21 cellular contexts compared by ENCODE assay signal in the genomic region with DNA sequence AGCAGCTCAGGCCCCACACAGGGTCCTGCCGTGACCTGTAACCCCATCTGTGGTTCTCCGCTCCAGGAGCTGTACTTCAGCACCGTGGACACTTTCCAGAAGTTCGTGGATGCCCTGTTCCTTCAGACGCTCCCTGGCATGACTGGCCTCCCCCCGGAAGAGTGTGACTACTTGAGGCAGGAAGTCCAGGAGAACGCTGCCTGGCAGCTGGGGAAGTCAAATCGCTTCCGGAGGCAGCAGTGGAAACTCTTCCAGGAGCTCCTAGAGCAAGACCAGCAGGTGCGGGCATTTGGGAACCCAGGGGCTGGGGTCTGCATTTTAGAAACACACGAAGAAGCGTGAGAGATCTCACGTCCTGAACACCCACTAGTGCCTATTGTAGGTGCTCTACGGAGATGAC.
DNase-seq lines count a peak whose midpoint lies in the region; ATAC-seq, FAIRE-seq and TF ChIP-seq lines count a peak whose summit lies in the region.
"Had no signal": no experiment of that assay in that cellular context is flagged by ENCODE, and none has a peak within 500 bp of the region (broad histone marks: within the 10 kb centered on the region; RNA-seq: fewer than 3 reads in every experiment).

No MANE protein-coding gene starts in this region.

- H3K4me1 Mint-ChIP-seq in neural progenitor cell = no peaks in the 10 kb centered on the region
- H3K4me1 Mint-ChIP-seq: CD4-positive, alpha-beta memory T cell had no signal

- WGBS in sigmoid colon, 2 donors = 76 to 84% methylated on average over 14 of the region's 14 CpGs

- H3K27ac ChIP-seq in right atrium auricular region = no peak overlapping the region
- H3K27ac ChIP-seq in kidney (ENCODE audit: low read depth in 2 of 2, low read length in 2 of 2) = no peak overlapping the region
- H3K27ac ChIP-seq in sigmoid colon = no peak overlapping the region
- no peak overlapping the region for H3K27ac ChIP-seq in neural progenitor cell
- H3K27ac ChIP-seq: SJCRH30 had no signal

- TF ChIP-seq EP300 in sigmoid colon (IDR thresholded peaks at IDR 0.05) = no peak

- H3K27me3 ChIP-seq in right atrium auricular region (no peaks in the 10 kb centered on the region), sigmoid colon (no peaks in the 10 kb centered on the region), neural progenitor cell (no peaks in the 10 kb centered on the region)
- H3K27me3 ChIP-seq: SJCRH30 had no signal

- peaks cover 34% of the 10 kb centered on the region for H3K36me3 Mint-ChIP-seq in neural progenitor cell
- H3K36me3 Mint-ChIP-seq: CD4-positive, alpha-beta memory T cell had no signal

- no peaks in the 10 kb centered on the region for H4K20me1 ChIP-seq in neural progenitor cell (ENCODE audit: low read depth)

- intact Hi-C loops in Right ventricle myocardium superior (cut with DNase I) = no loop called here
- intact Hi-C loops in kidney (cut with DNase I) = no loop called here
- intact Hi-C loops in sigmoid colon (cut with DNase I) = no loop called here

- H3K4me3 Mint-ChIP-seq in neural progenitor cell = no peak overlapping the region
- H3K4me3 Mint-ChIP-seq: CD4-positive, alpha-beta memory T cell; GM23338; HFFc6 had no signal

- no peak for TF ChIP-seq CTCF in right atrium auricular region (IDR thresholded peaks at IDR 0.05)
- TF ChIP-seq CTCF in kidney (IDR thresholded peaks at IDR 0.05; ENCODE audit: borderline replicate concordance, extremely low read depth, insufficient read depth) = no peak
- no peak for TF ChIP-seq CTCF in sigmoid colon (IDR thresholded peaks at IDR 0.05)
- no peak for TF ChIP-seq CTCF in neural progenitor cell (IDR thresholded peaks at IDR 0.05)

- FAIRE-seq in kidney (lab: Jason Lieb, UNC) = no peak
- FAIRE-seq: GM18507 had no signal

- peaks cover 8% of the 10 kb centered on the region for H3F3A ChIP-seq in neural progenitor cell (ENCODE audit: low read depth)

- H3K79me2 ChIP-seq in neural progenitor cell (ENCODE audit: low read depth) = no peaks in the 10 kb centered on the region

- peaks cover 7% of the 10 kb centered on the region for H3K27me3 Mint-ChIP-seq in neural progenitor cell (ENCODE audit: insufficient read depth, low read depth)

- H3K9ac ChIP-seq in kidney (ENCODE audit: low read length in 2 of 2) (no peak overlapping the region), neural progenitor cell (no peak overlapping the region)

- H3K4me3 ChIP-seq in right atrium auricular region (no peak overlapping the region), kidney (ENCODE audit: low read length in 2 of 2) (no peak overlapping the region), sigmoid colon (no peak overlapping the region), neural progenitor cell (no peak overlapping the region)
- H3K4me3 ChIP-seq: GM23338, HAP-1, SJCRH30 had no signal

- no peak overlapping the region for H3K4me2 ChIP-seq in neural progenitor cell
- H3K4me2 ChIP-seq: GM23338 had no signal

- H3K4me1 ChIP-seq in right atrium auricular region = no peaks in the 10 kb centered on the region
- H3K4me1 ChIP-seq in kidney (ENCODE audit: control insufficient read depth in 1 of 2, insufficient read depth in 1 of 2, low read depth in 1 of 2, low read length in 2 of 2) = peaks cover 3 to 7% of the 10 kb centered on the region in 2 donors
- no peaks in the 10 kb centered on the region for H3K4me1 ChIP-seq in sigmoid colon
- peaks cover 10% of the 10 kb centered on the region for H3K4me1 ChIP-seq in neural progenitor cell
- H3K4me1 ChIP-seq: HAP-1, SJCRH30 had no signal

- no peak overlapping the region for H2AFZ ChIP-seq in neural progenitor cell (replicated peaks)
- H2AFZ ChIP-seq: GM23338 had no signal

- no peak for TF ChIP-seq POLR2A in sigmoid colon (IDR thresholded peaks at IDR 0.05)

- H3K9me3 Mint-ChIP-seq in neural progenitor cell = no peaks in the 10 kb centered on the region
- H3K9me3 Mint-ChIP-seq: GM23338, HFFc6 had no signal

- H3K27ac Mint-ChIP-seq in neural progenitor cell = no peak overlapping the region
- H3K27ac Mint-ChIP-seq: GM23338 had no signal

- H3K36me3 ChIP-seq in right atrium auricular region = peaks cover 16% of the 10 kb centered on the region
- peaks cover 19 to 37% of the 10 kb centered on the region in 2 donors for H3K36me3 ChIP-seq in kidney (ENCODE audit: control insufficient read depth in 1 of 2, insufficient read depth in 2 of 2, low read length in 2 of 2)
- peaks cover 4 to 49% (median 18%) of the 10 kb centered on the region in 4 donors for H3K36me3 ChIP-seq in sigmoid colon
- no peaks in the 10 kb centered on the region for H3K36me3 ChIP-seq in neural progenitor cell

- H3K9me3 ChIP-seq in right atrium auricular region (no peaks in the 10 kb centered on the region), kidney (ENCODE audit: control insufficient read depth in 1 of 2, low read length in 2 of 2) (no peaks in the 10 kb centered on the region), sigmoid colon (no peaks in the 10 kb centered on the region), neural progenitor cell (ENCODE audit: low read depth) (no peaks in the 10 kb centered on the region)
- H3K9me3 ChIP-seq: HAP-1, SJCRH30 had no signal

- DNase-seq in right atrium auricular region (ENCODE audit: low spot score) (peak; percentile 36), Right ventricle myocardium superior (no peak), kidney (peak; percentile 30), sigmoid colon (peak; percentile 26), neural progenitor cell (ENCODE audit: low spot score) (no peak), NCI-H1694 treated with DMSO at 0.1 percent for 48 hours (lab: John Stamatoyannopoulos, UW) (no peak)
- DNase-seq: C1 segment of cervical spinal cord; CD4-positive, alpha-beta memory T cell; COR-L47; HFFc6; KBM-7; NCI-H1105 treated with DMSO at 0.1 percent for 48 hours; NCI-H146; NCI-H446; NCI-H524 treated with DMSO at 0.1 percent for 48 hours; PC-3; SJCRH30 had no signal

- no peak for ATAC-seq in Right ventricle myocardium superior (ENCODE audit: poor library complexity)
- ATAC-seq in GM21360 (IDR thresholded peaks at IDR 0.05; ENCODE audit: unreplicated experiment) = no peak
- ATAC-seq: GM23338, PC-3 had no signal

Comparison
In these comparisons a context has a peak if more than half of its experiments do, and no peak if none do; other contexts are left out.
1. DNase-seq: peak in right atrium auricular region (single experiment), kidney (single experiment) and sigmoid colon (single experiment); none in Right ventricle myocardium superior (single experiment), neural progenitor cell (single experiment) and NCI-H1694 treated with DMSO at 0.1 percent for 48 hours (single experiment).